ENCODE assay signal across 8 cellular contexts in genomic region chr6:116046739-116047138, GRCh38.
"Had no signal": no experiment of that assay in that cellular context is flagged by ENCODE, and none has a peak within 500 bp of the region (broad histone marks: within the 10 kb centered on the region; RNA-seq: fewer than 3 reads in every experiment).

No MANE protein-coding gene starts in this region.

- H3K36me3 ChIP-seq: HAP-1 had no signal

- H3K9ac ChIP-seq: GM23248 had no signal

- H3K27ac ChIP-seq: GM23248, HL-60 had no signal

- H3K4me1 ChIP-seq: HAP-1 had no signal

- DNase-seq: GOT3, H7, Kasumi-1, KG1 had no signal

- H3K4me3 ChIP-seq: GM23248, HAP-1 had no signal

- H2AFZ ChIP-seq: GM23248 had no signal

- ATAC-seq: HCT116 had no signal
